Comparison of ENCODE assay signal across 1 cellular context in the genomic region with DNA sequence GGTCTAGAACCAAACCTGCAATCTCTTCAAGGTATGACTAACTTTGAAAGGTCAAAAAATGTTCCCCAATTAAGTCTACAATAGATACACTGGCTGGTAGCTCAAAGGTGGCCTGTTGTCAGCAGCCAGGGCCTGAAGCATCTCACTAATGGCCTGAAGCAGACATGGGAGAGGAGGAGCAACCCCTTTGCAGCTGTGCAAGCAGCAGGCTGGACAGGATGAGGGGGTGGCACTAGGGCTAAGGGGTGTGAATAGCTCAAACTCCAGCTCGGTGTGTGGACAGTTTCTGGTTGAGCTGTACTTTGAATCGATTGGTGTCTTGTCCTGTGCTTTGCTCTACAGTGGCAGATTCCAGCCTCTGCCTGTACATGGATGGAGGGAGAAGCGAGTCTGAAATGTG.
TF ChIP-seq lines count a peak whose summit lies in the region.

No MANE protein-coding gene starts in this region.

TF ChIP-seq in HepG2, 621 proteins besides CTCF, POLR2A, EP300 and RAD21 (continued from another document and continues in another):
- TF ChIP-seq, protein P1, sequence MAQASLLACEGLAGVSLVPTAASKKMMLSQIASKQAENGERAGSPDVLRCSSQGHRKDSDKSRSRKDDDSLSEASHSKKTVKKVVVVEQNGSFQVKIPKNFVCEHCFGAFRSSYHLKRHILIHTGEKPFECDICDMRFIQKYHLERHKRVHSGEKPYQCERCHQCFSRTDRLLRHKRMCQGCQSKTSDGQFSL (CRISPR knock-in tag; IDR thresholded peaks at IDR 0.05): 0 out of 2 replicates have a peak, but pooled peaks have one; percentile 24
- TF ChIP-seq RFXANK (CRISPR knock-in tag; IDR thresholded peaks at IDR 0.05) (no peak), ZNF839 (CRISPR knock-in tag; IDR thresholded peaks at IDR 0.05; ENCODE audit: borderline replicate concordance) (no peak), HES4 (CRISPR knock-in tag; IDR thresholded peaks at IDR 0.05; ENCODE audit: borderline replicate concordance) (no peak), ZNF432 (CRISPR knock-in tag; IDR thresholded peaks at IDR 0.05; ENCODE audit: borderline replicate concordance) (no peak), ZNF644 (CRISPR knock-in tag; IDR thresholded peaks at IDR 0.05; ENCODE audit: low read depth) (peak; percentile 50; the same call in 1 of the 2 replicates), SPEN (CRISPR knock-in tag; IDR thresholded peaks at IDR 0.05; ENCODE audit: low read depth) (peak; percentile 69; the same call in 1 of the 2 replicates), CEBPB (IDR thresholded peaks at IDR 0.05; ENCODE audit: borderline replicate concordance, low read depth, low read length) (peak; percentile 10; the same call in 1 of the 2 replicates), ZNF333 (CRISPR knock-in tag; IDR thresholded peaks at IDR 0.05; ENCODE audit: borderline replicate concordance) (no peak), MIXL1 (CRISPR knock-in tag; IDR thresholded peaks at IDR 0.05) (0 out of 2 replicates have a peak, but pooled peaks have one; percentile 26), ATRX (CRISPR knock-in tag; IDR thresholded peaks at IDR 0.05; ENCODE audit: borderline replicate concordance) (no peak), THAP11 (CRISPR knock-in tag; IDR thresholded peaks at IDR 0.05) (no peak), TSC22D2 (CRISPR knock-in tag; IDR thresholded peaks at IDR 0.05; ENCODE audit: borderline replicate concordance) (no peak), ETV5 (CRISPR knock-in tag; IDR thresholded peaks at IDR 0.05; ENCODE audit: borderline replicate concordance) (peak; percentile 73), TAF1 (CRISPR knock-in tag; IDR thresholded peaks at IDR 0.05) (no peak), ZNF263 (CRISPR knock-in tag; IDR thresholded peaks at IDR 0.05) (peak; percentile 46; the same call in 1 of the 2 replicates), ZNF256 (CRISPR knock-in tag; conservative IDR thresholded peaks at IDR 0.05) (no peak), ZNF747 (CRISPR knock-in tag; IDR thresholded peaks at IDR 0.05; ENCODE audit: borderline replicate concordance) (peak; percentile 71; the same call in 1 of the 2 replicates), PITX1 (CRISPR knock-in tag; IDR thresholded peaks at IDR 0.05) (0 out of 2 replicates have a peak, but pooled peaks have one; percentile 66), MBNL3 (CRISPR knock-in tag; conservative IDR thresholded peaks at IDR 0.05) (no peak), CREB1 (IDR thresholded peaks at IDR 0.05) (no peak), CREB1 (CRISPR knock-in tag; IDR thresholded peaks at IDR 0.05) (no peak), DMAP1 (CRISPR knock-in tag; IDR thresholded peaks at IDR 0.05) (peak; percentile 63; the same call in 1 of the 2 replicates), ZSCAN25 (CRISPR knock-in tag; IDR thresholded peaks at IDR 0.05) (peak; percentile 25; the same call in 1 of the 2 replicates), MZF1 (CRISPR knock-in tag; IDR thresholded peaks at IDR 0.05; ENCODE audit: borderline replicate concordance) (no peak), TBX3 (IDR thresholded peaks at IDR 0.05; ENCODE audit: borderline replicate concordance) (peak; percentile 85), SOX6 (IDR thresholded peaks at IDR 0.05) (no peak), SOX6 (CRISPR knock-in tag; IDR thresholded peaks at IDR 0.05) (peak; percentile 48; the same call in 1 of the 2 replicates), SETDB1 (CRISPR knock-in tag; IDR thresholded peaks at IDR 0.05; ENCODE audit: borderline replicate concordance) (no peak), SRF (IDR thresholded peaks at IDR 0.05; ENCODE audit: low read depth, low read length) (no peak), KMT2B (CRISPR knock-in tag; IDR thresholded peaks at IDR 0.05) (peak; percentile 59; the same call in 1 of the 2 replicates), ZNF124 (CRISPR knock-in tag; IDR thresholded peaks at IDR 0.05) (peak; percentile 76; the same call in 1 of the 2 replicates), HOXA3 (CRISPR knock-in tag; IDR thresholded peaks at IDR 0.05) (peak; percentile 67), LCORL (IDR thresholded peaks at IDR 0.05) (no peak), LCORL (CRISPR knock-in tag; IDR thresholded peaks at IDR 0.05) (peak; percentile 92), ZNF629 (CRISPR knock-in tag; conservative IDR thresholded peaks at IDR 0.05) (0 out of 2 replicates have a peak, but pooled peaks have one; percentile 5), ATM (IDR thresholded peaks at IDR 0.05; ENCODE audit: borderline replicate concordance) (no peak), JUNB (CRISPR knock-in tag; IDR thresholded peaks at IDR 0.05; ENCODE audit: borderline replicate concordance) (no peak), KLF12 (CRISPR knock-in tag; IDR thresholded peaks at IDR 0.05; ENCODE audit: borderline replicate concordance) (no peak), MTA1 (CRISPR knock-in tag; IDR thresholded peaks at IDR 0.05; ENCODE audit: borderline replicate concordance) (peak; percentile 71; the same call in 1 of the 2 replicates)
- TF ChIP-seq, protein P2, sequence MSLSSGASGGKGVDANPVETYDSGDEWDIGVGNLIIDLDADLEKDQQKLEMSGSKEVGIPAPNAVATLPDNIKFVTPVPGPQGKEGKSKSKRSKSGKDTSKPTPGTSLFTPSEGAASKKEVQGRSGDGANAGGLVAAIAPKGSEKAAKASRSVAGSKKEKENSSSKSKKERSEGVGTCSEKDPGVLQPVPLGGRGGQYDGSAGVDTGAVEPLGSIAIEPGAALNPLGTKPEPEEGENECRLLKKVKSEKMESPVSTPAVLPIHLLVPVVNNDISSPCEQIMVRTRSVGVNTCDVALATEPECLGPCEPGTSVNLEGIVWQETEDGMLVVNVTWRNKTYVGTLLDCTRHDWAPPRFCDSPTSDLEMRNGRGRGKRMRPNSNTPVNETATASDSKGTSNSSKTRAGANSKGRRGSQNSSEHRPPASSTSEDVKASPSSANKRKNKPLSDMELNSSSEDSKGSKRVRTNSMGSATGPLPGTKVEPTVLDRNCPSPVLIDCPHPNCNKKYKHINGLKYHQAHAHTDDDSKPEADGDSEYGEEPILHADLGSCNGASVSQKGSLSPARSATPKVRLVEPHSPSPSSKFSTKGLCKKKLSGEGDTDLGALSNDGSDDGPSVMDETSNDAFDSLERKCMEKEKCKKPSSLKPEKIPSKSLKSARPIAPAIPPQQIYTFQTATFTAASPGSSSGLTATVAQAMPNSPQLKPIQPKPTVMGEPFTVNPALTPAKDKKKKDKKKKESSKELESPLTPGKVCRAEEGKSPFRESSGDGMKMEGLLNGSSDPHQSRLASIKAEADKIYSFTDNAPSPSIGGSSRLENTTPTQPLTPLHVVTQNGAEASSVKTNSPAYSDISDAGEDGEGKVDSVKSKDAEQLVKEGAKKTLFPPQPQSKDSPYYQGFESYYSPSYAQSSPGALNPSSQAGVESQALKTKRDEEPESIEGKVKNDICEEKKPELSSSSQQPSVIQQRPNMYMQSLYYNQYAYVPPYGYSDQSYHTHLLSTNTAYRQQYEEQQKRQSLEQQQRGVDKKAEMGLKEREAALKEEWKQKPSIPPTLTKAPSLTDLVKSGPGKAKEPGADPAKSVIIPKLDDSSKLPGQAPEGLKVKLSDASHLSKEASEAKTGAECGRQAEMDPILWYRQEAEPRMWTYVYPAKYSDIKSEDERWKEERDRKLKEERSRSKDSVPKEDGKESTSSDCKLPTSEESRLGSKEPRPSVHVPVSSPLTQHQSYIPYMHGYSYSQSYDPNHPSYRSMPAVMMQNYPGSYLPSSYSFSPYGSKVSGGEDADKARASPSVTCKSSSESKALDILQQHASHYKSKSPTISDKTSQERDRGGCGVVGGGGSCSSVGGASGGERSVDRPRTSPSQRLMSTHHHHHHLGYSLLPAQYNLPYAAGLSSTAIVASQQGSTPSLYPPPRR (CRISPR knock-in tag; IDR thresholded peaks at IDR 0.05; ENCODE audit: borderline replicate concordance): peak; percentile 57; the same call in 1 of the 2 replicates
- TF ChIP-seq, protein P3, sequence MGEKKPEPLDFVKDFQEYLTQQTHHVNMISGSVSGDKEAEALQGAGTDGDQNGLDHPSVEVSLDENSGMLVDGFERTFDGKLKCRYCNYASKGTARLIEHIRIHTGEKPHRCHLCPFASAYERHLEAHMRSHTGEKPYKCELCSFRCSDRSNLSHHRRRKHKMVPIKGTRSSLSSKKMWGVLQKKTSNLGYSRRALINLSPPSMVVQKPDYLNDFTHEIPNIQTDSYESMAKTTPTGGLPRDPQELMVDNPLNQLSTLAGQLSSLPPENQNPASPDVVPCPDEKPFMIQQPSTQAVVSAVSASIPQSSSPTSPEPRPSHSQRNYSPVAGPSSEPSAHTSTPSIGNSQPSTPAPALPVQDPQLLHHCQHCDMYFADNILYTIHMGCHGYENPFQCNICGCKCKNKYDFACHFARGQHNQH (CRISPR knock-in tag; IDR thresholded peaks at IDR 0.05): peak; percentile 100
- TF ChIP-seq, protein P4, sequence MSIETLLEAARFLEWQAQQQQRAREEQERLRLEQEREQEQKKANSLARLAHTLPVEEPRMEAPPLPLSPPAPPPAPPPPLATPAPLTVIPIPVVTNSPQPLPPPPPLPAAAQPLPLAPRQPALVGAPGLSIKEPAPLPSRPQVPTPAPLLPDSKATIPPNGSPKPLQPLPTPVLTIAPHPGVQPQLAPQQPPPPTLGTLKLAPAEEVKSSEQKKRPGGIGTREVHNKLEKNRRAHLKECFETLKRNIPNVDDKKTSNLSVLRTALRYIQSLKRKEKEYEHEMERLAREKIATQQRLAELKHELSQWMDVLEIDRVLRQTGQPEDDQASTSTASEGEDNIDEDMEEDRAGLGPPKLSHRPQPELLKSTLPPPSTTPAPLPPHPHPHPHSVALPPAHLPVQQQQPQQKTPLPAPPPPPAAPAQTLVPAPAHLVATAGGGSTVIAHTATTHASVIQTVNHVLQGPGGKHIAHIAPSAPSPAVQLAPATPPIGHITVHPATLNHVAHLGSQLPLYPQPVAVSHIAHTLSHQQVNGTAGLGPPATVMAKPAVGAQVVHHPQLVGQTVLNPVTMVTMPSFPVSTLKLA (IDR thresholded peaks at IDR 0.05): no peak
- TF ChIP-seq, protein P5, sequence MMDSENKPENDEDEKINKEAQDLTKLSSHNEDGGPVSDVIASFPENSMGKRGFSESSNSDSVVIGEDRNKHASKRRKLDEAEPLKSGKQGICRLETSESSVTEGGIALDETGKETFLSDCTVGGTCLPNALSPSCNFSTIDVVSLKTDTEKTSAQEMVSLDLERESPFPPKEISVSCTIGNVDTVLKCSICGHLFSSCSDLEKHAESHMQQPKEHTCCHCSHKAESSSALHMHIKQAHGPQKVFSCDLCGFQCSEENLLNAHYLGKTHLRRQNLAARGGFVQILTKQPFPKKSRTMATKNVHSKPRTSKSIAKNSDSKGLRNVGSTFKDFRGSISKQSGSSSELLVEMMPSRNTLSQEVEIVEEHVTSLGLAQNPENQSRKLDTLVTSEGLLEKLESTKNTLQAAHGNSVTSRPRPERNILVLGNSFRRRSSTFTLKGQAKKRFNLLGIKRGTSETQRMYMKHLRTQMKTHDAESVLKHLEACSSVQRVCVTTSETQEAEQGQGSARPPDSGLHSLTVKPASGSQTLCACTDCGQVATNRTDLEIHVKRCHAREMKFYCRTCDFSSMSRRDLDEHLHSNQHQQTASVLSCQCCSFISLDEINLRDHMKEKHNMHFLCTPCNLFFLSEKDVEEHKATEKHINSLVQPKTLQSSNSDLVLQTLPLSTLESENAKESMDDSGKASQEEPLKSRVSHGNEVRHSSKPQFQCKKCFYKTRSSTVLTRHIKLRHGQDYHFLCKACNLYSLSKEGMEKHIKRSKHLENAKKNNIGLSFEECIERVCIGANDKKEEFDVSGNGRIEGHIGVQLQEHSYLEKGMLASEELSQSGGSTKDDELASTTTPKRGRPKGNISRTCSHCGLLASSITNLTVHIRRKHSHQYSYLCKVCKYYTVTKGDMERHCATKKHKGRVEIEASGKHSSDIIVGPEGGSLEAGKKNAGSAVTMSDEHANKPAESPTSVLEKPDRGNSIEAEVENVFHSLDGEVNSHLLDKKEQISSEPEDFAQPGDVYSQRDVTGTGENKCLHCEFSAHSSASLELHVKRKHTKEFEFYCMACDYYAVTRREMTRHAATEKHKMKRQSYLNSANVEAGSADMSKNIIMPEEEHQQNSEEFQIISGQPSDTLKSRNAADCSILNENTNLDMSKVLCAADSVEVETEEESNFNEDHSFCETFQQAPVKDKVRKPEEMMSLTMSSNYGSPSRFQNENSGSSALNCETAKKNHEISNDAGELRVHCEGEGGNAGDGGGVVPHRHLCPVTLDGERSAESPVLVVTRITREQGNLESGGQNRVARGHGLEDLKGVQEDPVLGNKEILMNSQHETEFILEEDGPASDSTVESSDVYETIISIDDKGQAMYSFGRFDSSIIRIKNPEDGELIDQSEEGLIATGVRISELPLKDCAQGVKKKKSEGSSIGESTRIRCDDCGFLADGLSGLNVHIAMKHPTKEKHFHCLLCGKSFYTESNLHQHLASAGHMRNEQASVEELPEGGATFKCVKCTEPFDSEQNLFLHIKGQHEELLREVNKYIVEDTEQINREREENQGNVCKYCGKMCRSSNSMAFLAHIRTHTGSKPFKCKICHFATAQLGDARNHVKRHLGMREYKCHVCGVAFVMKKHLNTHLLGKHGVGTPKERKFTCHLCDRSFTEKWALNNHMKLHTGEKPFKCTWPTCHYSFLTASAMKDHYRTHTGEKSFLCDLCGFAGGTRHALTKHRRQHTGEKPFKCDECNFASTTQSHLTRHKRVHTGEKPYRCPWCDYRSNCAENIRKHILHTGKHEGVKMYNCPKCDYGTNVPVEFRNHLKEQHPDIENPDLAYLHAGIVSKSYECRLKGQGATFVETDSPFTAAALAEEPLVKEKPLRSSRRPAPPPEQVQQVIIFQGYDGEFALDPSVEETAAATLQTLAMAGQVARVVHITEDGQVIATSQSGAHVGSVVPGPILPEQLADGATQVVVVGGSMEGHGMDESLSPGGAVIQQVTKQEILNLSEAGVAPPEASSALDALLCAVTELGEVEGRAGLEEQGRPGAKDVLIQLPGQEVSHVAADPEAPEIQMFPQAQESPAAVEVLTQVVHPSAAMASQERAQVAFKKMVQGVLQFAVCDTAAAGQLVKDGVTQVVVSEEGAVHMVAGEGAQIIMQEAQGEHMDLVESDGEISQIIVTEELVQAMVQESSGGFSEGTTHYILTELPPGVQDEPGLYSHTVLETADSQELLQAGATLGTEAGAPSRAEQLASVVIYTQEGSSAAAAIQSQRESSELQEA (CRISPR knock-in tag; IDR thresholded peaks at IDR 0.05; ENCODE audit: not compliant biosample characterization): no peak
